Comparison of ENCODE assay signal across 8 cellular contexts in the genomic region with DNA sequence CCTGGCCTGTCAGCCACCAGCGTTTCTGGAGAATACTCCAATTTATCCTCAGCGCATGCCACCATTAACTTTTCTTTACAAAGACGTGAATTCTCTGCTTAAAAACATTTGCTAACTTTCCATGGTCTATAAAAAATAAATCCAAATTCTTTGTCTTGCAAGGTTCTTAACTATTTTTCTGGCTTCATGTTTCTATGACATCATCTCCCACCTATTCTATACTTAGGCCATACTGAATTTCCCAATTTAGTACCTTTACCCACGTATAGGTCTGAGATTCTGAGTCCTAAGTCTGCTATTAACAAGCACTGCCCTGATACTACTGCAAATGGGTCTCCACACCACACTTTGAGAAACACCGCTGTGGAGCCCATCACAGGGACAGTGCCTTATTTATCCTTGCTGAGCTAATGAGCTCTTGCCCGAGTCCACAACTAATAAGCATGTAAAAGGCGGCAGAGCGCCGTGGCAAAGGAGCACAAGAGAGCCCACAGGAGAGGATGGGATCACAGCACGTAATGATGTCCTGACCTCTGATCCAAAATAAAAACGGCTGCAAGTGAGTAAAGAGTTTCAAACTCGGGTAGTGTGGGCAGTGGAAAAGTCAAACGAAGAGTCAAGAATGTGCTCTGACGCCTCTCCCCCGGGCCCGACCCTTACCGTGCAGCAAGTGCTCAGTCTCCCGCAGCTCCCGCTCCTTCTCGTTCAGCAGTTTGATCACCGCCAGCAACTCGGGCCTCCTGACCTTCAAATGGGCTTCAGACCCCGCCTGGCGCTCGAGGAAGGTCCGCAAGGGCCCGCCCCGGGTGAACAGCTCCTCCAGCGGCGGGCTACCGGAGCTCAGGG. TPM values are rescaled to one million over a fixed set of nuclear protein-coding genes. Genes with fewer than 3 reads are reported as not detected.
DNase-seq lines count a peak whose midpoint lies in the region; ATAC-seq and TF ChIP-seq lines count a peak whose summit lies in the region.

No MANE protein-coding gene starts in this region.

- H3K4me3 ChIP-seq in brain microvascular endothelial cell (ENCODE audit: low read depth, low read length), result peak overlapping the region; percentile 75

- H3K27ac ChIP-seq in brain microvascular endothelial cell, result peak overlapping the region; percentile 96

- DNase-seq in activated T-cell treated with anti-CD3 and anti-CD28 coated beads, Interleukin-2, amount 50 U/mL, for 4 hours, result no peak
- DNase-seq in activated T-cell treated with anti-CD3 and anti-CD28 coated beads, Interleukin-2, amount 50 U/mL, for 1 hour, result no peak
- DNase-seq in NCI-H2227 treated with DMSO at 0.1 percent for 48 hours (lab: John Stamatoyannopoulos, UW), result peak; percentile 13
- DNase-seq in brain microvascular endothelial cell, result no peak
- peak; percentile 26 to 31 for DNase-seq in left colon
- DNase-seq in superior temporal gyrus (ENCODE audit: extremely low spot score), result peak; percentile 22
- no peak for DNase-seq in GM19240 (ENCODE audit: insufficient read length, low spot score)

- ATAC-seq in activated T-cell treated with anti-CD3 and anti-CD28 coated beads, Interleukin-2, amount 50 U/mL, for 4 hours, result peak; percentile 33 to 41
- ATAC-seq in HG02588 (IDR thresholded peaks at IDR 0.05; ENCODE audit: unreplicated experiment) (peak; percentile 22), left colon (peak; percentile 26)

- H3K4me1 Mint-ChIP-seq in activated T-cell treated with anti-CD3 and anti-CD28 coated beads, Interleukin-2, amount 50 U/mL, for 4 hours (ENCODE audit: low read depth), result peaks cover 43% of the 10 kb centered on the region

- intact Hi-C loops in left colon (cut with DNase I, micrococcal nuclease), result no loop called here

- no peak for TF ChIP-seq CTCF in brain microvascular endothelial cell (IDR thresholded peaks at IDR 0.05; ENCODE audit: low read depth, low read length, missing control alignments)

- no peaks in the 10 kb centered on the region for H3K9me3 Mint-ChIP-seq in activated T-cell treated with anti-CD3 and anti-CD28 coated beads, Interleukin-2, amount 50 U/mL, for 4 hours

- peaks cover 8% of the 10 kb centered on the region for H3K36me3 ChIP-seq in brain microvascular endothelial cell (replicated peaks)

- in situ Hi-C loops in brain microvascular endothelial cell (cut with HindIII; ENCODE audit: low pct_ligation_motif_present, low sequenced_read_pairs), result no loop called here

- peak overlapping the region; percentile 98 for H3K4me3 Mint-ChIP-seq in activated T-cell treated with anti-CD3 and anti-CD28 coated beads, Interleukin-2, amount 50 U/mL, for 4 hours

- peaks cover 19% of the 10 kb centered on the region for H3K36me3 Mint-ChIP-seq in activated T-cell treated with anti-CD3 and anti-CD28 coated beads, Interleukin-2, amount 50 U/mL, for 4 hours (ENCODE audit: insufficient read depth)

- no peaks in the 10 kb centered on the region for H3K27me3 Mint-ChIP-seq in activated T-cell treated with anti-CD3 and anti-CD28 coated beads, Interleukin-2, amount 50 U/mL, for 4 hours (ENCODE audit: low read depth)

- H3K27me3 ChIP-seq in brain microvascular endothelial cell (replicated peaks), result no peaks in the 10 kb centered on the region

RNA-seq across cellular contexts. Expression of a gene that starts 0.5 kb away (rescaled TPM):
- total RNA-seq in activated T-cell treated with anti-CD3 and anti-CD28 coated beads, Interleukin-2, amount 50 U/mL, for 4 hours, result 10 to 100 TPM; 20.3 to 23.7 (median 21.6) TPM
- 10 to 100 TPM; 18.5 to 25.2 TPM for total RNA-seq in left colon

RNA-seq across cellular contexts. Expression of a gene that starts 19.1 kb away (rescaled TPM):
- total RNA-seq in activated T-cell treated with anti-CD3 and anti-CD28 coated beads, Interleukin-2, amount 50 U/mL, for 4 hours, result 10 to 100 TPM in 2 of 3 donors, 1 to 10 TPM in 1; 9.7 to 10.6 (median 10.0) TPM
- total RNA-seq in left colon, result 1 to 10 TPM; 3.7 to 4.5 TPM

Comparison
In these comparisons a context has a peak if more than half of its experiments do, and no peak if none do; other contexts are left out.
1. DNase-seq: peak in NCI-H2227 treated with DMSO at 0.1 percent for 48 hours (single experiment), left colon (2 of 2) and superior temporal gyrus (single experiment); none in activated T-cell treated with anti-CD3 and anti-CD28 coated beads, Interleukin-2, amount 50 U/mL, for 4 hours (single experiment), activated T-cell treated with anti-CD3 and anti-CD28 coated beads, Interleukin-2, amount 50 U/mL, for 1 hour (single experiment), brain microvascular endothelial cell (single experiment) and GM19240 (single experiment).
2. Peak in every context shown above with its lines, with median percentiles within 50 percentile points of each other: ATAC-seq.